ENCODE assay signal across 9 cellular contexts in genomic region chr20:23125625-23126191, GRCh38. TPM values are rescaled to one million over a fixed set of nuclear protein-coding genes. Genes with fewer than 3 reads are reported as not detected.
DNase-seq lines count a peak whose midpoint lies in the region; ATAC-seq and TF ChIP-seq lines count a peak whose summit lies in the region.
"Had no signal": no experiment of that assay in that cellular context is flagged by ENCODE, and none has a peak within 500 bp of the region (broad histone marks: within the 10 kb centered on the region; RNA-seq: fewer than 3 reads in every experiment).

No MANE protein-coding gene starts in this region.

- intact Hi-C loops in Right ventricle myocardium inferior (cut with DNase I) = no loop called here
- intact Hi-C loops in vagina (cut with DNase I) = no loop called here
- intact Hi-C loops in PC-3 (cut with micrococcal nuclease) = no loop called here

- H3K79me2 ChIP-seq in neural progenitor cell (ENCODE audit: low read depth) (no peaks in the 10 kb centered on the region), PC-3 (ENCODE audit: low read length) (no peaks in the 10 kb centered on the region)

- H3K36me3 Mint-ChIP-seq in neural progenitor cell = no peaks in the 10 kb centered on the region

- TF ChIP-seq POLR2A in vagina (IDR thresholded peaks at IDR 0.05) = no peak

- H3K27me3 Mint-ChIP-seq in neural progenitor cell (ENCODE audit: insufficient read depth, low read depth) = peaks cover 7% of the 10 kb centered on the region

- H3K4me2 ChIP-seq in neural progenitor cell (no peak overlapping the region), PC-3 (ENCODE audit: low read length) (no peak overlapping the region)

- no peak overlapping the region for H3K4me3 Mint-ChIP-seq in neural progenitor cell

- no peaks in the 10 kb centered on the region for H3F3A ChIP-seq in neural progenitor cell (ENCODE audit: low read depth)
- H3F3A ChIP-seq in PC-3 (ENCODE audit: low read length, unreplicated experiment) = no peaks in the 10 kb centered on the region

- H3K27ac ChIP-seq in skeletal muscle tissue (ENCODE audit: low read depth, low read length) = peak overlapping the region; percentile 76
- H3K27ac ChIP-seq in neural progenitor cell = no peak overlapping the region
- no peak overlapping the region for H3K27ac ChIP-seq in vagina
- H3K27ac ChIP-seq in PC-3 (ENCODE audit: low read length) = no peak overlapping the region

- CTCF ChIA-PET in PC-3 (lab: Charles Lee) = no interaction called here

- no peaks in the 10 kb centered on the region for H3K9me3 Mint-ChIP-seq in neural progenitor cell

- peak overlapping the region; percentile 58 to 61 (median 60) for H3K9ac ChIP-seq in skeletal muscle tissue (ENCODE audit: low read depth in 1 of 3, low read length in 3 of 3)
- no peak overlapping the region for H3K9ac ChIP-seq in neural progenitor cell
- no peak overlapping the region for H3K9ac ChIP-seq in PC-3 (ENCODE audit: low read length)

- H3K9me3 ChIP-seq in skeletal muscle tissue (ENCODE audit: control insufficient read depth in 3 of 3, low read length in 3 of 3) (no peaks in the 10 kb centered on the region), neural progenitor cell (ENCODE audit: low read depth) (no peaks in the 10 kb centered on the region), vagina (no peaks in the 10 kb centered on the region), PC-3 (ENCODE audit: low read length) (no peaks in the 10 kb centered on the region)

- TF ChIP-seq CTCF in neural progenitor cell (IDR thresholded peaks at IDR 0.05) (no peak), vagina (IDR thresholded peaks at IDR 0.05) (no peak), PC-3 (conservative IDR thresholded peaks at IDR 0.05; ENCODE audit: low read depth, low read length) (no peak)

- DNase-seq in SIG-M5 treated with dmso at 0.1 percent for 504 hours (lab: John Stamatoyannopoulos, UW; ENCODE audit: unreplicated experiment) (peak; percentile 100), Right ventricle myocardium inferior (ENCODE audit: missing footprints) (peak; percentile 80), neural progenitor cell (ENCODE audit: low spot score) (no peak), NCI-H187 (lab: John Stamatoyannopoulos, UW) (no peak), vagina (ENCODE audit: extremely low spot score in 2 of 2) (no peak), PC-3 (no peak)
- DNase-seq: activated naive CD4-positive, alpha-beta T cell had no signal

- ATAC-seq in GM21390 (IDR thresholded peaks at IDR 0.05; ENCODE audit: unreplicated experiment) (peak; percentile 51), Right ventricle myocardium inferior (peak; percentile 67), PC-3 (no peak)

- H3K4me3 ChIP-seq in skeletal muscle tissue (ENCODE audit: low read length in 3 of 3) (no peak overlapping the region), neural progenitor cell (no peak overlapping the region), vagina (no peak overlapping the region), PC-3 (ENCODE audit: low read length) (no peak overlapping the region)

- H4K20me1 ChIP-seq in neural progenitor cell (ENCODE audit: low read depth) = no peaks in the 10 kb centered on the region
- no peaks in the 10 kb centered on the region for H4K20me1 ChIP-seq in PC-3 (ENCODE audit: low read length)

- H3K4me1 ChIP-seq in skeletal muscle tissue (ENCODE audit: control insufficient read depth in 3 of 3, insufficient read depth in 3 of 3, low read length in 3 of 3) (peaks cover 27 to 55% (median 46%) of the 10 kb centered on the region in 3 donors), neural progenitor cell (no peaks in the 10 kb centered on the region), vagina (peaks cover 17% of the 10 kb centered on the region), PC-3 (ENCODE audit: insufficient read depth, low read length) (no peaks in the 10 kb centered on the region)

- H3K27ac Mint-ChIP-seq in neural progenitor cell = no peak overlapping the region

- peaks cover 6% of the 10 kb centered on the region for H3K4me1 Mint-ChIP-seq in neural progenitor cell

- no peaks in the 10 kb centered on the region for H3K9me2 ChIP-seq in PC-3 (replicated peaks; ENCODE audit: low read length)

- BruUV-seq in PC-3 (replicated peaks; lab: Mats Ljungman, UMichigan) = no TSS peak

- H2AFZ ChIP-seq in neural progenitor cell (replicated peaks) (no peak overlapping the region), PC-3 (ENCODE audit: low read length) (no peak overlapping the region)

- POLR2A ChIA-PET in PC-3 (lab: Charles Lee; ENCODE audit: unreplicated experiment) = no interaction called here

- no peaks in the 10 kb centered on the region for H3K27me3 ChIP-seq in skeletal muscle tissue (ENCODE audit: control insufficient read depth in 3 of 3, insufficient read depth in 3 of 3, low read length in 3 of 3)
- H3K27me3 ChIP-seq in neural progenitor cell = no peaks in the 10 kb centered on the region
- no peaks in the 10 kb centered on the region for H3K27me3 ChIP-seq in vagina
- no peaks in the 10 kb centered on the region for H3K27me3 ChIP-seq in PC-3 (ENCODE audit: low read length)

- H3K36me3 ChIP-seq in skeletal muscle tissue (ENCODE audit: control insufficient read depth in 3 of 3, insufficient read depth in 3 of 3, low read length in 3 of 3) = no peaks in the 10 kb centered on the region
- H3K36me3 ChIP-seq in neural progenitor cell = no peaks in the 10 kb centered on the region
- no peaks in the 10 kb centered on the region for H3K36me3 ChIP-seq in vagina
- no peaks in the 10 kb centered on the region for H3K36me3 ChIP-seq in PC-3 (ENCODE audit: low read depth, low read length)

RNA-seq across cellular contexts. Expression of gene CD93, which starts 39.6 kb away (rescaled TPM):
- total RNA-seq in Right ventricle myocardium inferior = 43.5 TPM
- total RNA-seq in skeletal muscle tissue = 76.7 TPM
- total RNA-seq in neural progenitor cell (ENCODE audit: low replicate concordance) = not detected in 2 replicates
- 45.4 TPM for total RNA-seq in vagina
- total RNA-seq in PC-3 (2014; rRNA removed) = not detected in 2 replicates

Comparison
In these comparisons a context has a peak if more than half of its experiments do, and no peak if none do; other contexts are left out.
1. DNase-seq: peak in SIG-M5 treated with dmso at 0.1 percent for 504 hours (single experiment) and Right ventricle myocardium inferior (single experiment); none in neural progenitor cell (single experiment), NCI-H187 (0 of 2), vagina (0 of 2) and PC-3 (single experiment).
2. H3K9ac ChIP-seq: peak in skeletal muscle tissue (3 of 3); none in neural progenitor cell (single experiment) and PC-3 (single experiment).
3. RNA of gene CD93, which starts 39.6 kb away (total RNA-seq): 76.7 TPM in skeletal muscle tissue (single experiment), 45.4 TPM in vagina (single experiment) and 43.5 TPM in Right ventricle myocardium inferior (single experiment); not detected in neural progenitor cell and not detected in PC-3; every median in the first group is over 10 times any median in the second.